1 cellular context compared by ENCODE assay signal in genomic region chr1:54987830-54988705, GRCh38.
TF ChIP-seq lines count a peak whose summit lies in the region.

No MANE protein-coding gene starts in this region.

TF ChIP-seq in H1, 55 proteins besides CTCF, POLR2A, EP300 and RAD21:
- TF ChIP-seq KDM4A (IDR thresholded peaks at IDR 0.05; ENCODE audit: low read depth, low read length, severe bottlenecking) (no peak), EZH2 (IDR thresholded peaks at IDR 0.05; ENCODE audit: low read depth, low read length, severe bottlenecking) (no peak), RBBP5 (IDR thresholded peaks at IDR 0.05; ENCODE audit: borderline replicate concordance, low read depth, low read length) (no peak), TCF12 (IDR thresholded peaks at IDR 0.05; ENCODE audit: low read depth, low read length) (no peak), SP4 (IDR thresholded peaks at IDR 0.05; ENCODE audit: low read length) (no peak), ASH2L (IDR thresholded peaks at IDR 0.05; ENCODE audit: low read length) (no peak), YY1 (IDR thresholded peaks at IDR 0.05; ENCODE audit: low read depth, low read length) (no peak), CBX5 (IDR thresholded peaks at IDR 0.05; ENCODE audit: low read depth, low read length) (no peak), TAF7 (optimal IDR thresholded peaks at IDR 0.05; ENCODE audit: borderline replicate concordance, low read depth, low read length) (no peak), ATF3 (IDR thresholded peaks at IDR 0.05; ENCODE audit: insufficient read depth, low read depth, low read length) (no peak), TBP (IDR thresholded peaks at IDR 0.05; ENCODE audit: low read depth, low read length) (no peak), EGR1 (IDR thresholded peaks at IDR 0.05; ENCODE audit: borderline replicate concordance, low read depth, low read length) (no peak), CREB1 (IDR thresholded peaks at IDR 0.05) (no peak)
- TF ChIP-seq, protein P1, sequence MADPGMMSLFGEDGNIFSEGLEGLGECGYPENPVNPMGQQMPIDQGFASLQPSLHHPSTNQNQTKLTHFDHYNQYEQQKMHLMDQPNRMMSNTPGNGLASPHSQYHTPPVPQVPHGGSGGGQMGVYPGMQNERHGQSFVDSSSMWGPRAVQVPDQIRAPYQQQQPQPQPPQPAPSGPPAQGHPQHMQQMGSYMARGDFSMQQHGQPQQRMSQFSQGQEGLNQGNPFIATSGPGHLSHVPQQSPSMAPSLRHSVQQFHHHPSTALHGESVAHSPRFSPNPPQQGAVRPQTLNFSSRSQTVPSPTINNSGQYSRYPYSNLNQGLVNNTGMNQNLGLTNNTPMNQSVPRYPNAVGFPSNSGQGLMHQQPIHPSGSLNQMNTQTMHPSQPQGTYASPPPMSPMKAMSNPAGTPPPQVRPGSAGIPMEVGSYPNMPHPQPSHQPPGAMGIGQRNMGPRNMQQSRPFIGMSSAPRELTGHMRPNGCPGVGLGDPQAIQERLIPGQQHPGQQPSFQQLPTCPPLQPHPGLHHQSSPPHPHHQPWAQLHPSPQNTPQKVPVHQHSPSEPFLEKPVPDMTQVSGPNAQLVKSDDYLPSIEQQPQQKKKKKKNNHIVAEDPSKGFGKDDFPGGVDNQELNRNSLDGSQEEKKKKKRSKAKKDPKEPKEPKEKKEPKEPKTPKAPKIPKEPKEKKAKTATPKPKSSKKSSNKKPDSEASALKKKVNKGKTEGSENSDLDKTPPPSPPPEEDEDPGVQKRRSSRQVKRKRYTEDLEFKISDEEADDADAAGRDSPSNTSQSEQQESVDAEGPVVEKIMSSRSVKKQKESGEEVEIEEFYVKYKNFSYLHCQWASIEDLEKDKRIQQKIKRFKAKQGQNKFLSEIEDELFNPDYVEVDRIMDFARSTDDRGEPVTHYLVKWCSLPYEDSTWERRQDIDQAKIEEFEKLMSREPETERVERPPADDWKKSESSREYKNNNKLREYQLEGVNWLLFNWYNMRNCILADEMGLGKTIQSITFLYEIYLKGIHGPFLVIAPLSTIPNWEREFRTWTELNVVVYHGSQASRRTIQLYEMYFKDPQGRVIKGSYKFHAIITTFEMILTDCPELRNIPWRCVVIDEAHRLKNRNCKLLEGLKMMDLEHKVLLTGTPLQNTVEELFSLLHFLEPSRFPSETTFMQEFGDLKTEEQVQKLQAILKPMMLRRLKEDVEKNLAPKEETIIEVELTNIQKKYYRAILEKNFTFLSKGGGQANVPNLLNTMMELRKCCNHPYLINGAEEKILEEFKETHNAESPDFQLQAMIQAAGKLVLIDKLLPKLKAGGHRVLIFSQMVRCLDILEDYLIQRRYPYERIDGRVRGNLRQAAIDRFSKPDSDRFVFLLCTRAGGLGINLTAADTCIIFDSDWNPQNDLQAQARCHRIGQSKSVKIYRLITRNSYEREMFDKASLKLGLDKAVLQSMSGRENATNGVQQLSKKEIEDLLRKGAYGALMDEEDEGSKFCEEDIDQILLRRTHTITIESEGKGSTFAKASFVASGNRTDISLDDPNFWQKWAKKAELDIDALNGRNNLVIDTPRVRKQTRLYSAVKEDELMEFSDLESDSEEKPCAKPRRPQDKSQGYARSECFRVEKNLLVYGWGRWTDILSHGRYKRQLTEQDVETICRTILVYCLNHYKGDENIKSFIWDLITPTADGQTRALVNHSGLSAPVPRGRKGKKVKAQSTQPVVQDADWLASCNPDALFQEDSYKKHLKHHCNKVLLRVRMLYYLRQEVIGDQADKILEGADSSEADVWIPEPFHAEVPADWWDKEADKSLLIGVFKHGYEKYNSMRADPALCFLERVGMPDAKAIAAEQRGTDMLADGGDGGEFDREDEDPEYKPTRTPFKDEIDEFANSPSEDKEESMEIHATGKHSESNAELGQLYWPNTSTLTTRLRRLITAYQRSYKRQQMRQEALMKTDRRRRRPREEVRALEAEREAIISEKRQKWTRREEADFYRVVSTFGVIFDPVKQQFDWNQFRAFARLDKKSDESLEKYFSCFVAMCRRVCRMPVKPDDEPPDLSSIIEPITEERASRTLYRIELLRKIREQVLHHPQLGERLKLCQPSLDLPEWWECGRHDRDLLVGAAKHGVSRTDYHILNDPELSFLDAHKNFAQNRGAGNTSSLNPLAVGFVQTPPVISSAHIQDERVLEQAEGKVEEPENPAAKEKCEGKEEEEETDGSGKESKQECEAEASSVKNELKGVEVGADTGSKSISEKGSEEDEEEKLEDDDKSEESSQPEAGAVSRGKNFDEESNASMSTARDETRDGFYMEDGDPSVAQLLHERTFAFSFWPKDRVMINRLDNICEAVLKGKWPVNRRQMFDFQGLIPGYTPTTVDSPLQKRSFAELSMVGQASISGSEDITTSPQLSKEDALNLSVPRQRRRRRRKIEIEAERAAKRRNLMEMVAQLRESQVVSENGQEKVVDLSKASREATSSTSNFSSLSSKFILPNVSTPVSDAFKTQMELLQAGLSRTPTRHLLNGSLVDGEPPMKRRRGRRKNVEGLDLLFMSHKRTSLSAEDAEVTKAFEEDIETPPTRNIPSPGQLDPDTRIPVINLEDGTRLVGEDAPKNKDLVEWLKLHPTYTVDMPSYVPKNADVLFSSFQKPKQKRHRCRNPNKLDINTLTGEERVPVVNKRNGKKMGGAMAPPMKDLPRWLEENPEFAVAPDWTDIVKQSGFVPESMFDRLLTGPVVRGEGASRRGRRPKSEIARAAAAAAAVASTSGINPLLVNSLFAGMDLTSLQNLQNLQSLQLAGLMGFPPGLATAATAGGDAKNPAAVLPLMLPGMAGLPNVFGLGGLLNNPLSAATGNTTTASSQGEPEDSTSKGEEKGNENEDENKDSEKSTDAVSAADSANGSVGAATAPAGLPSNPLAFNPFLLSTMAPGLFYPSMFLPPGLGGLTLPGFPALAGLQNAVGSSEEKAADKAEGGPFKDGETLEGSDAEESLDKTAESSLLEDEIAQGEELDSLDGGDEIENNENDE (IDR thresholded peaks at IDR 0.05; ENCODE audit: insufficient replicate concordance, low read length) = no peak
TF ChIP-seq in H1: peak in this region for 0.
